ENCODE assay signal across 1 cellular context in genomic region chr7:141551080-141551772, GRCh38.
TF ChIP-seq lines count a peak whose summit lies in the region.

Gene AGK, plus strand, starts transcription at chr7:141551410. Its CDS starts 4,057 bp downstream, at chr7:141555467.

TF ChIP-seq in HepG2, 621 proteins besides CTCF, POLR2A, EP300 and RAD21 (continued from another document and continues in another):
- TF ChIP-seq UBTF (CRISPR knock-in tag; IDR thresholded peaks at IDR 0.05): peak; percentile 95
- TF ChIP-seq ZNF414 (CRISPR knock-in tag; IDR thresholded peaks at IDR 0.05): no peak; the same call in 1 of the 2 replicates
- TF ChIP-seq ZNF83 (CRISPR knock-in tag; IDR thresholded peaks at IDR 0.05; ENCODE audit: borderline replicate concordance): no peak
- TF ChIP-seq NFIC (IDR thresholded peaks at IDR 0.05; ENCODE audit: low read length): no peak
- TF ChIP-seq SKIL (CRISPR knock-in tag; IDR thresholded peaks at IDR 0.05; ENCODE audit: borderline replicate concordance): no peak
- no peak for TF ChIP-seq PTBP1 (IDR thresholded peaks at IDR 0.05; ENCODE audit: low read depth, low read length, poor library complexity, severe bottlenecking)
- TF ChIP-seq TFDP2 (CRISPR knock-in tag; IDR thresholded peaks at IDR 0.05): peak; percentile 87
- peak; percentile 58; the same call in 1 of the 2 replicates for TF ChIP-seq WIZ (CRISPR knock-in tag; IDR thresholded peaks at IDR 0.05)
- TF ChIP-seq CHCHD3 (CRISPR knock-in tag; IDR thresholded peaks at IDR 0.05): peak; percentile 22; the same call in 1 of the 2 replicates
- no peak for TF ChIP-seq ZNF343 (CRISPR knock-in tag; IDR thresholded peaks at IDR 0.05)
- peak; percentile 77; the same call in 1 of the 2 replicates for TF ChIP-seq HBP1 (CRISPR knock-in tag; IDR thresholded peaks at IDR 0.05; ENCODE audit: low read depth)
- no peak for TF ChIP-seq NAIF1 (CRISPR knock-in tag; IDR thresholded peaks at IDR 0.05; ENCODE audit: borderline replicate concordance)
- TF ChIP-seq ARID3A (IDR thresholded peaks at IDR 0.05; ENCODE audit: low read depth, low read length): 0 out of 2 replicates have a peak, but pooled peaks have one; percentile 15
- TF ChIP-seq ZNF407 (CRISPR knock-in tag; IDR thresholded peaks at IDR 0.05; ENCODE audit: not compliant biosample characterization): peak; percentile 56
- no peak for TF ChIP-seq ZNF597 (CRISPR knock-in tag; IDR thresholded peaks at IDR 0.05)
- no peak for TF ChIP-seq ZNF282 (IDR thresholded peaks at IDR 0.05; ENCODE audit: partially characterized antibody)
- TF ChIP-seq LCORL (IDR thresholded peaks at IDR 0.05): 0 out of 2 replicates have a peak, but pooled peaks have one; percentile 28
- TF ChIP-seq LCORL (CRISPR knock-in tag; IDR thresholded peaks at IDR 0.05): no peak; the same call in 1 of the 2 replicates
- peak; percentile 97 for TF ChIP-seq ZFY (CRISPR knock-in tag; IDR thresholded peaks at IDR 0.05)
- no peak for TF ChIP-seq ZNF512 (CRISPR knock-in tag; IDR thresholded peaks at IDR 0.05)
- TF ChIP-seq ZNF841 (CRISPR knock-in tag; IDR thresholded peaks at IDR 0.05; ENCODE audit: borderline replicate concordance): peak; percentile 74; the same call in 1 of the 2 replicates
- TF ChIP-seq ZNF674 (CRISPR knock-in tag; IDR thresholded peaks at IDR 0.05; ENCODE audit: low read depth): no peak
- no peak for TF ChIP-seq ATF2 (CRISPR knock-in tag; IDR thresholded peaks at IDR 0.05)
- no peak for TF ChIP-seq PAX8 (CRISPR knock-in tag; IDR thresholded peaks at IDR 0.05; ENCODE audit: borderline replicate concordance)
- TF ChIP-seq NR1H2 (CRISPR knock-in tag; IDR thresholded peaks at IDR 0.05; ENCODE audit: borderline replicate concordance, low read depth): 0 out of 2 replicates have a peak, but pooled peaks have one; percentile 65
- TF ChIP-seq ZNF451 (CRISPR knock-in tag; IDR thresholded peaks at IDR 0.05): peak; percentile 60; the same call in 1 of the 2 replicates
- no peak for TF ChIP-seq DRAP1 (CRISPR knock-in tag; IDR thresholded peaks at IDR 0.05)
- TF ChIP-seq KDM5A (IDR thresholded peaks at IDR 0.05; ENCODE audit: borderline replicate concordance, low read length): peak; percentile 85
- TF ChIP-seq JUN (CRISPR knock-in tag; IDR thresholded peaks at IDR 0.05): no peak
- peak; percentile 35; the same call in 1 of the 2 replicates for TF ChIP-seq SIN3A (IDR thresholded peaks at IDR 0.05; ENCODE audit: borderline replicate concordance, low read depth, low read length)
- TF ChIP-seq MLLT10 (CRISPR knock-in tag; IDR thresholded peaks at IDR 0.05): no peak
- no peak for TF ChIP-seq NFE2L1 (CRISPR knock-in tag; IDR thresholded peaks at IDR 0.05; ENCODE audit: borderline replicate concordance)
- TF ChIP-seq SATB2 (CRISPR knock-in tag; IDR thresholded peaks at IDR 0.05): no peak; the same call in 1 of the 2 replicates
